18 cellular contexts compared by ENCODE assay signal in genomic region chr2:178962152-178962551, GRCh38.
DNase-seq lines count a peak whose midpoint lies in the region; ATAC-seq and TF ChIP-seq lines count a peak whose summit lies in the region.
"Had no signal": no experiment of that assay in that cellular context is flagged by ENCODE, and none has a peak within 500 bp of the region (broad histone marks: within the 10 kb centered on the region; RNA-seq: fewer than 3 reads in every experiment).

No MANE protein-coding gene starts in this region.

- H3K27ac ChIP-seq in SK-N-SH (ENCODE audit: low read depth in 2 of 2, low read length in 1 of 2) (no peak overlapping the region), GM23338 (ENCODE audit: low read depth) (no peak overlapping the region), HEK293 (ENCODE audit: extremely low read depth, low read depth, low read length) (no peak overlapping the region)
- H3K27ac ChIP-seq: 22Rv1; BLaER1 treated with 17β-estradiol and CSF1 and Interleukin-3, amounts not matched to agents 10 nM and 100 nM; C4-2B had no signal

- H3K4me1 ChIP-seq in SK-N-SH (ENCODE audit: control insufficient read depth in 1 of 2, insufficient read depth in 2 of 2, low read depth in 1 of 2, low read length in 1 of 2): no peaks in the 10 kb centered on the region
- H3K4me1 ChIP-seq in GM23338 (ENCODE audit: insufficient read depth): peaks cover 7% of the 10 kb centered on the region
- no peaks in the 10 kb centered on the region for H3K4me1 ChIP-seq in HEK293 (ENCODE audit: control insufficient read depth, insufficient read depth, low read length)
- H3K4me1 ChIP-seq: BLaER1 treated with 17β-estradiol and CSF1 and Interleukin-3, amounts not matched to agents 10 nM and 100 nM; Caco-2 had no signal

- 59% methylated on average over 1 of the region's 1 CpG for WGBS in SK-N-SH (ENCODE audit: low lambda C conversion rate)

- no peak for TF ChIP-seq EP300 in SK-N-SH (IDR thresholded peaks at IDR 0.05; ENCODE audit: borderline replicate concordance in 1 of 2, low read depth in 1 of 2, low read length in 1 of 2)

- no peak overlapping the region for H3K4me2 ChIP-seq in SK-N-SH
- no peak overlapping the region for H3K4me2 ChIP-seq in GM23338
- H3K4me2 ChIP-seq: BLaER1 treated with 17β-estradiol and CSF1 and Interleukin-3, amounts not matched to agents 10 nM and 100 nM had no signal

- TF ChIP-seq CTCF in SK-N-SH (IDR thresholded peaks at IDR 0.05): no peak
- no peak for TF ChIP-seq CTCF in GM23338 (conservative IDR thresholded peaks at IDR 0.05; ENCODE audit: low read depth in 2 of 2)
- no peak for TF ChIP-seq CTCF in HEK293 (tag by site-specific recombination; IDR thresholded peaks at IDR 0.05)
- no peak for TF ChIP-seq CTCF in natural killer cell (IDR thresholded peaks at IDR 0.05)

- H3K27me3 ChIP-seq in SK-N-SH (ENCODE audit: insufficient read depth): no peaks in the 10 kb centered on the region
- H3K27me3 ChIP-seq in GM23338 (ENCODE audit: insufficient read depth): no peaks in the 10 kb centered on the region
- H3K27me3 ChIP-seq: BLaER1 treated with 17β-estradiol and CSF1 and Interleukin-3, amounts not matched to agents 10 nM and 100 nM had no signal

- no peak for DNase-seq in SK-N-SH
- DNase-seq in A172 (ENCODE audit: low spot score): peak; percentile 6
- DNase-seq in GM23338 (ENCODE audit: low spot score): no peak
- no peak for DNase-seq in GM19240 (ENCODE audit: insufficient read length, low spot score)
- no peak for DNase-seq in cerebellar cortex (ENCODE audit: low spot score)
- DNase-seq in natural killer cell: no peak
- DNase-seq: ACHN; Caco-2; Calu3; CD4-positive, alpha-beta T cell; CD8-positive, alpha-beta T cell; DMS79 treated with DMSO at 0.1 percent for 48 hours; GF-D8 had no signal

- H3K4me1 Mint-ChIP-seq in GM23338: peaks cover 12% of the 10 kb centered on the region
- H3K4me1 Mint-ChIP-seq in natural killer cell: no peaks in the 10 kb centered on the region

- TF ChIP-seq RAD21 in SK-N-SH (IDR thresholded peaks at IDR 0.05; ENCODE audit: low read length): no peak

- H3K9me3 Mint-ChIP-seq in GM23338 (no peaks in the 10 kb centered on the region), natural killer cell (no peaks in the 10 kb centered on the region)
- H3K9me3 Mint-ChIP-seq: CD4-positive, alpha-beta T cell; CD8-positive, alpha-beta T cell had no signal

- H3K4me3 Mint-ChIP-seq in GM23338 (no peak overlapping the region), natural killer cell (no peak overlapping the region)
- H3K4me3 Mint-ChIP-seq: CD4-positive, alpha-beta T cell; CD8-positive, alpha-beta T cell had no signal

- H3K36me3 Mint-ChIP-seq in GM23338 (ENCODE audit: low read depth): peaks cover 8% of the 10 kb centered on the region
- no peaks in the 10 kb centered on the region for H3K36me3 Mint-ChIP-seq in natural killer cell

- POLR2A ChIA-PET in SK-N-SH (lab: Yijun Ruan, JAX) (no interaction called here), HEK293 (lab: Yijun Ruan, JAX) (no interaction called here)

- H3K9me2 ChIP-seq in SK-N-SH (no peaks in the 10 kb centered on the region), GM23338 (ENCODE audit: insufficient read depth) (peaks cover 10% of the 10 kb centered on the region; the same call in 1 of the 2 replicates)

- no peak overlapping the region for H3K27ac Mint-ChIP-seq in GM23338
- H3K27ac Mint-ChIP-seq in natural killer cell: no peak overlapping the region
- H3K27ac Mint-ChIP-seq: CD4-positive, alpha-beta T cell; CD8-positive, alpha-beta T cell had no signal

- H3K27me3 Mint-ChIP-seq in GM23338 (ENCODE audit: insufficient read depth, low read depth, poor library complexity): no peaks in the 10 kb centered on the region
- H3K27me3 Mint-ChIP-seq in natural killer cell (ENCODE audit: low read depth in 2 of 2): no peaks in the 10 kb centered on the region
- H3K27me3 Mint-ChIP-seq: CD4-positive, alpha-beta T cell had no signal

- no peak overlapping the region for H2AFZ ChIP-seq in SK-N-SH (ENCODE audit: low read depth)
- H2AFZ ChIP-seq in GM23338: no peak overlapping the region

- no peaks in the 10 kb centered on the region for H3F3A ChIP-seq in SK-N-SH (replicated peaks; ENCODE audit: insufficient read depth)
- H3F3A ChIP-seq in GM23338 (replicated peaks; ENCODE audit: low read depth): no peaks in the 10 kb centered on the region

- no peaks in the 10 kb centered on the region for H3K79me2 ChIP-seq in SK-N-SH (ENCODE audit: insufficient read depth)
- H3K79me2 ChIP-seq in GM23338 (replicated peaks; ENCODE audit: insufficient read depth): no peaks in the 10 kb centered on the region

- H4K20me1 ChIP-seq in SK-N-SH (ENCODE audit: insufficient read depth) (no peaks in the 10 kb centered on the region), GM23338 (replicated peaks; ENCODE audit: insufficient read depth) (no peaks in the 10 kb centered on the region)
- H4K20me1 ChIP-seq: BLaER1 treated with 17β-estradiol and CSF1 and Interleukin-3, amounts not matched to agents 10 nM and 100 nM had no signal

- H3K36me3 ChIP-seq in SK-N-SH (replicated peaks in 1 of 2; ENCODE audit: control insufficient read depth in 1 of 2, insufficient read depth in 2 of 2, low read length in 1 of 2) (no peaks in the 10 kb centered on the region), GM23338 (ENCODE audit: insufficient read depth) (no peaks in the 10 kb centered on the region), HEK293 (ENCODE audit: control insufficient read depth in 2 of 2, insufficient read depth in 1 of 2, low read length in 2 of 2) (no peaks in the 10 kb centered on the region)
- H3K36me3 ChIP-seq: BLaER1 treated with 17β-estradiol and CSF1 and Interleukin-3, amounts not matched to agents 10 nM and 100 nM had no signal

- intact Hi-C loops in natural killer cell (cut with micrococcal nuclease): no loop called here

- H3K9ac ChIP-seq in SK-N-SH: no peak overlapping the region
- H3K9ac ChIP-seq: BLaER1 treated with 17β-estradiol and CSF1 and Interleukin-3, amounts not matched to agents 10 nM and 100 nM had no signal

- ATAC-seq in SK-N-SH treated with all-trans-retinoic acid at 6 μM for 48 hours (no peak), GM23338 (no peak), natural killer cell (no peak)
- ATAC-seq: CD8-positive, alpha-beta T cell had no signal

- H3K4me3 ChIP-seq in SK-N-SH (ENCODE audit: low read depth in 2 of 2, low read length in 1 of 2): no peak overlapping the region
- H3K4me3 ChIP-seq in GM23338: no peak overlapping the region
- no peak overlapping the region for H3K4me3 ChIP-seq in HEK293 (ENCODE audit: low read depth, low read length)
- H3K4me3 ChIP-seq: BLaER1 treated with 17β-estradiol and CSF1 and Interleukin-3, amounts not matched to agents 10 nM and 100 nM had no signal

- CTCF ChIA-PET in SK-N-SH (lab: Yijun Ruan, JAX) (interaction anchor here (0.9 kb wide), 1 partner anchor 167 kb away, joined by 3 read pairs; no protein-coding TSS in a partner anchor), HEK293 (lab: Yijun Ruan, JAX) (no interaction called here)

- H3K9me3 ChIP-seq in SK-N-SH (no peaks in the 10 kb centered on the region), HEK293 (ENCODE audit: control insufficient read depth, insufficient read depth, low read depth, low read length) (no peaks in the 10 kb centered on the region)
- H3K9me3 ChIP-seq: BLaER1 treated with 17β-estradiol and CSF1 and Interleukin-3, amounts not matched to agents 10 nM and 100 nM; Caco-2 had no signal

TF ChIP-seq in SK-N-SH, 30 proteins besides CTCF, POLR2A, EP300 and RAD21 (continues in another document):
- TF ChIP-seq NRF1 (IDR thresholded peaks at IDR 0.05; ENCODE audit: low read depth, low read length): no peak

TF ChIP-seq in SK-N-SH treated with all-trans-retinoic acid at 6 μM for 48 hours, 23 proteins besides CTCF, POLR2A, EP300 and RAD21 (continues in another document):
- TF ChIP-seq CREB5 (CRISPR knock-in tag; IDR thresholded peaks at IDR 0.05; ENCODE audit: low read depth): no peak
- no peak for TF ChIP-seq GLIS3 (CRISPR knock-in tag; IDR thresholded peaks at IDR 0.05)
- no peak for TF ChIP-seq ZNF565 (CRISPR knock-in tag; conservative IDR thresholded peaks at IDR 0.05; ENCODE audit: low read depth)

TF ChIP-seq in HEK293, 187 proteins besides CTCF, POLR2A, EP300 and RAD21:
- TF ChIP-seq SP3 (tag by site-specific recombination; IDR thresholded peaks at IDR 0.05) (no peak), ZNF658 (tag by site-specific recombination; IDR thresholded peaks at IDR 0.05) (no peak), REST (tag by site-specific recombination; IDR thresholded peaks at IDR 0.05) (peak; percentile 91), ZNF560 (tag by site-specific recombination; IDR thresholded peaks at IDR 0.05; ENCODE audit: borderline replicate concordance) (no peak), ZNF548 (tag by site-specific recombination; IDR thresholded peaks at IDR 0.05) (no peak), ZNF596 (tag by site-specific recombination; IDR thresholded peaks at IDR 0.05) (no peak)

Comparison
In these comparisons a context has a peak if more than half of its experiments do, and no peak if none do; other contexts are left out.
1. Of the 4 proteins assayed by ChIP-seq in both HEK293 and SK-N-SH: peak only in HEK293: none; only in SK-N-SH: none; in both: REST; in neither: 3.